In the genomic region with DNA sequence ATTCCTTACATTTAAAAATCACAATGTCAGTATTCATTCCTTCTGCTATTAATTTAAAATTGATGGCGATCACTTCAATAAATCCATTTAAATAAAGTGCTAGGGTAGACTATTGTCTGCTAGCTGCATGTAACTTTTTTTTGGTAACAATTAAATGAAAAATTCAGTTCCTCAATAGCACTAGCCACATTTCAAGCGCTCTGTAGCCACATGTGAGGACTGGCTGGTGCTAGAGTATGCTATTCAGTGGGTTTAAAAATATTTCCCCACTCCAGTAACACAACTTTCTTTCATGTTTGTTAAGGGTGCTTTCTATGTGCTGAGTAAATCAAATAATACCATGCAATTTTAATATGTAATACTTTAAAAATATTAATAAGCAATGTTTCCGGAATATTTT, we compare ENCODE assay signal across 8 cellular contexts.
A peak's percentile ranks its signal among the peaks of the same experiment; 100 is the strongest.
DNase-seq lines count a peak whose midpoint lies in the region; ATAC-seq, FAIRE-seq and TF ChIP-seq lines count a peak whose summit lies in the region.

No MANE protein-coding gene starts in this region.

- H2AFZ ChIP-seq in K562 (ENCODE audit: low read depth, low read length): peak overlapping the region; percentile 98
- peak overlapping the region; percentile 35 for H2AFZ ChIP-seq in HepG2 (ENCODE audit: low read length)

- TF ChIP-seq RAD21 in K562 (CRISPR knock-in tag; conservative IDR thresholded peaks at IDR 0.05 in 1 of 2, IDR thresholded peaks at IDR 0.05 in 1 of 2): no peak
- no peak for TF ChIP-seq RAD21 in HepG2 (CRISPR knock-in tag; IDR thresholded peaks at IDR 0.05)

- peak overlapping the region; percentile 85 to 95 for H3K9ac ChIP-seq in K562 (ENCODE audit: insufficient read depth in 1 of 2, low read depth in 2 of 2, low read length in 2 of 2)
- H3K9ac ChIP-seq in HepG2 (ENCODE audit: insufficient read depth, low read depth, low read length): peak overlapping the region; percentile 81

- intact Hi-C loops in K562 (cut with micrococcal nuclease): no loop called here
- intact Hi-C loops in HepG2 (cut with micrococcal nuclease; ENCODE audit: unreplicated experiment): loop anchor here (2.0 kb wide), 1 partner anchor 28 kb away; no protein-coding TSS in a partner anchor
- intact Hi-C loops in thyroid gland (cut with DNase I): no loop called here

- H3K9me3 ChIP-seq in AG04450 (ENCODE audit: control insufficient read depth, insufficient read depth, low read length) (no peaks in the 10 kb centered on the region), K562 (replicated peaks; ENCODE audit: control insufficient read depth, insufficient read depth, low read depth, low read length) (no peaks in the 10 kb centered on the region), HepG2 (ENCODE audit: low read length) (no peaks in the 10 kb centered on the region), thyroid gland (no peaks in the 10 kb centered on the region)

- H3K9me1 ChIP-seq in K562 (ENCODE audit: control insufficient read depth, insufficient read depth, low read length): no peaks in the 10 kb centered on the region

- TF ChIP-seq POLR2A in K562 (conservative IDR thresholded peaks at IDR 0.05) (no peak), HepG2 (IDR thresholded peaks at IDR 0.05; ENCODE audit: insufficient read depth in 1 of 2, low read depth in 2 of 2, low read length in 2 of 2) (no peak), thyroid gland (IDR thresholded peaks at IDR 0.05) (no peak)

- CTCF ChIA-PET in AG04450 (lab: Charles Lee) (interaction anchor here (0.8 to 1.5 kb wide), 2 partner anchors 13 to 55 kb away, joined by 3 to 6 read pairs; no protein-coding TSS in a partner anchor), K562 (lab: Yijun Ruan, JAX; ENCODE audit: low intra/inter-chr PET ratio) (no interaction called here), HepG2 (lab: Yijun Ruan, JAX; ENCODE audit: low intra/inter-chr PET ratio, low total read pairs) (no interaction called here)

- peak; percentile 32 for FAIRE-seq in K562 (lab: Jason Lieb, UNC)
- no peak for FAIRE-seq in HepG2 (lab: Jason Lieb, UNC)

- no peak for TF ChIP-seq EP300 in K562 (IDR thresholded peaks at IDR 0.05; ENCODE audit: low read length)
- no peak for TF ChIP-seq EP300 in HepG2 (IDR thresholded peaks at IDR 0.05; ENCODE audit: low read depth in 2 of 2, low read length in 2 of 2)
- no peak for TF ChIP-seq EP300 in HepG2 (CRISPR knock-in tag; IDR thresholded peaks at IDR 0.05; ENCODE audit: borderline replicate concordance)

- peaks cover 20% of the 10 kb centered on the region; the same call in 2 of the 3 replicates for H3K36me3 ChIP-seq in K562 (ENCODE audit: control insufficient read depth, insufficient read depth, low read length)
- H3K36me3 ChIP-seq in HepG2 (replicated peaks in 1 of 2; ENCODE audit: control insufficient read depth in 1 of 2, insufficient read depth in 2 of 2, low read length in 2 of 2): peaks cover 0 to 12% of the 10 kb centered on the region in 2 experiments; a peak in 1 of 5 replicates
- peaks cover 0 to 16% of the 10 kb centered on the region in 2 donors for H3K36me3 ChIP-seq in thyroid gland

- no peak for DNase-seq in AG04450 (ENCODE audit: low read depth, low spot score)
- peak; percentile 56 for DNase-seq in MV-4-11 (lab: John Stamatoyannopoulos, UW)
- DNase-seq in K562 (ENCODE audit: extremely low read depth in 1 of 4, low spot score in 3 of 4): peak in 2 of 4 experiments; percentile 39 to 52
- DNase-seq in HepG2 (ENCODE audit: low spot score): no peak
- DNase-seq in thyroid gland: no peak
- DNase-seq in midbrain (lab: John Stamatoyannopoulos, UW): no peak

- in situ Hi-C loops in K562 (cut with MboI): no loop called here
- in situ Hi-C loops in HepG2 (cut with HindIII; ENCODE audit: extremely low pct_ligation_motif_present, low pct_unique_long_range_greater_than_20kb): no loop called here

- ATAC-seq in GM18909 (IDR thresholded peaks at IDR 0.05; ENCODE audit: poor library complexity, unreplicated experiment): peak; percentile 26
- peak; percentile 72 for ATAC-seq in K562
- ATAC-seq in HepG2: peak; percentile 53
- ATAC-seq in HG03342 (IDR thresholded peaks at IDR 0.05; ENCODE audit: unreplicated experiment): no peak

- H3K27me3 ChIP-seq in AG04450 (ENCODE audit: control insufficient read depth, insufficient read depth, low read length) (peaks cover 4% of the 10 kb centered on the region), K562 (ENCODE audit: control insufficient read depth in 2 of 2, insufficient read depth in 2 of 2, low read length in 2 of 2) (peaks cover 0 to 4% of the 10 kb centered on the region in 2 experiments; a peak in 1 of 5 replicates), HepG2 (ENCODE audit: control insufficient read depth in 1 of 2, insufficient read depth in 2 of 2, low read length in 2 of 2) (no peaks in the 10 kb centered on the region; a peak in 2 of 5 replicates), thyroid gland (no peaks in the 10 kb centered on the region)

- H3K4me3 ChIP-seq in AG04450 (ENCODE audit: low read depth, low read length): peak overlapping the region; percentile 80
- peak overlapping the region; percentile 48 for H3K4me3 ChIP-seq in K562
- H3K4me3 ChIP-seq in HepG2 (replicated peaks in 1 of 3; ENCODE audit: insufficient read depth in 1 of 3, low read depth in 2 of 3, low read length in 3 of 3): peak overlapping the region; percentile 58 to 76 (median 65)
- H3K4me3 ChIP-seq in thyroid gland (replicated peaks in 1 of 3): peak overlapping the region in 2 of 3 donors; percentile 49 to 59

- H3K4me2 ChIP-seq in K562 (ENCODE audit: insufficient read depth, low read length) (peak overlapping the region; percentile 87), HepG2 (ENCODE audit: low read depth, low read length) (peak overlapping the region; percentile 87)

- H4K20me1 ChIP-seq in K562 (replicated peaks; ENCODE audit: control insufficient read depth, insufficient read depth, low read length) (no peaks in the 10 kb centered on the region), HepG2 (ENCODE audit: insufficient read depth, low read length) (no peaks in the 10 kb centered on the region)

- BruUV-seq in K562 (replicated peaks; lab: Mats Ljungman, UMichigan) (no TSS peak), HepG2 (replicated peaks; lab: Mats Ljungman, UMichigan) (no TSS peak)

- WGBS in K562 (ENCODE audit: insufficient coverage, low coverage, missing lambda C conversion rate): 3% methylated on average over 3 of the region's 3 CpGs
- 23% methylated on average over 3 of the region's 3 CpGs for WGBS in HepG2 (ENCODE audit: low lambda C conversion rate)
- WGBS in thyroid gland, 2 donors: 30 to 36% methylated on average over 3 of the region's 3 CpGs

- H3K79me2 ChIP-seq in K562 (ENCODE audit: control insufficient read depth, insufficient read depth, low read length) (peaks cover 15% of the 10 kb centered on the region), HepG2 (ENCODE audit: insufficient read depth, low read length) (no peaks in the 10 kb centered on the region)

- H3K4me1 ChIP-seq in K562 (replicated peaks in 1 of 2; ENCODE audit: control insufficient read depth in 2 of 2, insufficient read depth in 2 of 2, low read length in 2 of 2) (peaks cover 5 to 7% of the 10 kb centered on the region in 2 experiments; a peak in 3 of 5 replicates), HepG2 (ENCODE audit: insufficient read depth, low read length) (peaks cover 19% of the 10 kb centered on the region), thyroid gland (peaks cover 3 to 10% of the 10 kb centered on the region in 2 donors)

- no peak for TF ChIP-seq CTCF in AG04450 (IDR thresholded peaks at IDR 0.05; ENCODE audit: low read depth, low read length)
- TF ChIP-seq CTCF in K562 (IDR thresholded peaks at IDR 0.05 in 2 of 3, conservative IDR thresholded peaks at IDR 0.05 in 1 of 3; ENCODE audit: insufficient read depth in 2 of 3, low read depth in 1 of 3, low read length in 3 of 3): no peak
- TF ChIP-seq CTCF in HepG2 (CRISPR knock-in tag; IDR thresholded peaks at IDR 0.05): no peak
- no peak for TF ChIP-seq CTCF in thyroid gland (IDR thresholded peaks at IDR 0.05)

- H3K27ac ChIP-seq in AG04450 (ENCODE audit: low read depth, low read length) (peak overlapping the region; percentile 97), K562 (ENCODE audit: extremely low read depth, low read depth, low read length) (peak overlapping the region; percentile 95), HepG2 (ENCODE audit: extremely low read length, insufficient read depth, low read length) (peak overlapping the region; percentile 88), thyroid gland (peak overlapping the region; percentile 80 to 97 (median 92))

- POLR2A ChIA-PET in AG04450 (lab: Yijun Ruan, JAX): interaction anchor here (0.6 to 1.3 kb wide), 2 partner anchors 15 to 1594 kb away, joined by 4 to 6 read pairs; no protein-coding TSS in a partner anchor
- POLR2A ChIA-PET in K562 (lab: Yijun Ruan, JAX): interaction anchor here (0.7 to 2.6 kb wide), 7 partner anchors 9 to 140 kb away, joined by 3 to 15 read pairs (median 4); a partner anchor contains a TSS
- POLR2A ChIA-PET in HepG2 (lab: Yijun Ruan, JAX): interaction anchor here (0.7 to 1.6 kb wide), 6 partner anchors 13 to 190 kb away, joined by 3 to 4 read pairs (median 3); a partner anchor contains a TSS

TF ChIP-seq in K562, 482 proteins besides CTCF, POLR2A, EP300 and RAD21 (continues in another document):
- TF ChIP-seq ETV1 (tag; conservative IDR thresholded peaks at IDR 0.05; ENCODE audit: low read depth): 0 out of 2 replicates have a peak, but pooled peaks have one; percentile 19
- TF ChIP-seq RCOR1 (IDR thresholded peaks at IDR 0.05; ENCODE audit: borderline replicate concordance in 1 of 2, low read depth in 2 of 2, low read length in 2 of 2): no peak

TF ChIP-seq in HepG2, 621 proteins besides CTCF, POLR2A, EP300 and RAD21:
- no peak for TF ChIP-seq ZNF790 (CRISPR knock-in tag; IDR thresholded peaks at IDR 0.05; ENCODE audit: borderline replicate concordance)
- TF ChIP-seq CREB1 (IDR thresholded peaks at IDR 0.05): no peak
- TF ChIP-seq CREB1 (CRISPR knock-in tag; IDR thresholded peaks at IDR 0.05): 0 out of 2 replicates have a peak, but pooled peaks have one; percentile 5
